ENCODE assay signal across 2 cellular contexts in the genomic region with DNA sequence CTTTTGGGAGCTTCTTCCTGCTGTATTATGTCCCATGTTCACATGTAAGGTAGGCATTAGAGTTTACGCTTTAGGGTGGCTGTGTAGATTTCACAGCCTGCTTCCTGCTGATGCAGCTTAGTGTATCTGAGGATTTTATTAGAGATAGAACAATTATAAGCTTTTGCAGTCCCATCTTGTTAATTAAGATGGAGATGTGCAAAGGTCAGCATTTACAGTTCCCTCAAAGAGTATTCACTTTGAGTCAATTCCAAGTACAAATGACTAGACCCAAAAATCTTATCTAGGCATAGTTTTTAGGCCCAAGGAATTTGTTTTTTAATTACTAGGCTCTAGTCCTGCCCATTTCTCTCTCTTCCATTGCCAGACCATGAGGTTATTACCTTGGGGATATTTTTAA.
TF ChIP-seq lines count a peak whose summit lies in the region.

No MANE protein-coding gene starts in this region.

TF ChIP-seq in HepG2, 621 proteins besides CTCF, POLR2A, EP300 and RAD21 (continued from another document):
- TF ChIP-seq, protein P1, sequence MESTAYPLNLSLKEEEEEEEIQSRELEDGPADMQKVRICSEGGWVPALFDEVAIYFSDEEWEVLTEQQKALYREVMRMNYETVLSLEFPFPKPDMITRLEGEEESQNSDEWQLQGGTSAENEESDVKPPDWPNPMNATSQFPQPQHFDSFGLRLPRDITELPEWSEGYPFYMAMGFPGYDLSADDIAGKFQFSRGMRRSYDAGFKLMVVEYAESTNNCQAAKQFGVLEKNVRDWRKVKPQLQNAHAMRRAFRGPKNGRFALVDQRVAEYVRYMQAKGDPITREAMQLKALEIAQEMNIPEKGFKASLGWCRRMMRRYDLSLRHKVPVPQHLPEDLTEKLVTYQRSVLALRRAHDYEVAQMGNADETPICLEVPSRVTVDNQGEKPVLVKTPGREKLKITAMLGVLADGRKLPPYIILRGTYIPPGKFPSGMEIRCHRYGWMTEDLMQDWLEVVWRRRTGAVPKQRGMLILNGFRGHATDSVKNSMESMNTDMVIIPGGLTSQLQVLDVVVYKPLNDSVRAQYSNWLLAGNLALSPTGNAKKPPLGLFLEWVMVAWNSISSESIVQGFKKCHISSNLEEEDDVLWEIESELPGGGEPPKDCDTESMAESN (CRISPR knock-in tag; conservative IDR thresholded peaks at IDR 0.05): no peak
- TF ChIP-seq ZNF3 (CRISPR knock-in tag; IDR thresholded peaks at IDR 0.05): no peak
- TF ChIP-seq, protein P2, sequence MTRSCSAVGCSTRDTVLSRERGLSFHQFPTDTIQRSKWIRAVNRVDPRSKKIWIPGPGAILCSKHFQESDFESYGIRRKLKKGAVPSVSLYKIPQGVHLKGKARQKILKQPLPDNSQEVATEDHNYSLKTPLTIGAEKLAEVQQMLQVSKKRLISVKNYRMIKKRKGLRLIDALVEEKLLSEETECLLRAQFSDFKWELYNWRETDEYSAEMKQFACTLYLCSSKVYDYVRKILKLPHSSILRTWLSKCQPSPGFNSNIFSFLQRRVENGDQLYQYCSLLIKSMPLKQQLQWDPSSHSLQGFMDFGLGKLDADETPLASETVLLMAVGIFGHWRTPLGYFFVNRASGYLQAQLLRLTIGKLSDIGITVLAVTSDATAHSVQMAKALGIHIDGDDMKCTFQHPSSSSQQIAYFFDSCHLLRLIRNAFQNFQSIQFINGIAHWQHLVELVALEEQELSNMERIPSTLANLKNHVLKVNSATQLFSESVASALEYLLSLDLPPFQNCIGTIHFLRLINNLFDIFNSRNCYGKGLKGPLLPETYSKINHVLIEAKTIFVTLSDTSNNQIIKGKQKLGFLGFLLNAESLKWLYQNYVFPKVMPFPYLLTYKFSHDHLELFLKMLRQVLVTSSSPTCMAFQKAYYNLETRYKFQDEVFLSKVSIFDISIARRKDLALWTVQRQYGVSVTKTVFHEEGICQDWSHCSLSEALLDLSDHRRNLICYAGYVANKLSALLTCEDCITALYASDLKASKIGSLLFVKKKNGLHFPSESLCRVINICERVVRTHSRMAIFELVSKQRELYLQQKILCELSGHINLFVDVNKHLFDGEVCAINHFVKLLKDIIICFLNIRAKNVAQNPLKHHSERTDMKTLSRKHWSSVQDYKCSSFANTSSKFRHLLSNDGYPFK (CRISPR knock-in tag; IDR thresholded peaks at IDR 0.05; ENCODE audit: borderline replicate concordance): no peak
- TF ChIP-seq SYNCRIP (IDR thresholded peaks at IDR 0.05; ENCODE audit: insufficient read depth, low read depth, low read length): no peak
- TF ChIP-seq THYN1 (CRISPR knock-in tag; IDR thresholded peaks at IDR 0.05; ENCODE audit: borderline replicate concordance, low read depth): no peak
- TF ChIP-seq U2AF2 (IDR thresholded peaks at IDR 0.05; ENCODE audit: low read depth, low read length): no peak

TF ChIP-seq in K562, 482 proteins besides CTCF, POLR2A, EP300 and RAD21 (continued from another document):
- TF ChIP-seq, protein P3, sequence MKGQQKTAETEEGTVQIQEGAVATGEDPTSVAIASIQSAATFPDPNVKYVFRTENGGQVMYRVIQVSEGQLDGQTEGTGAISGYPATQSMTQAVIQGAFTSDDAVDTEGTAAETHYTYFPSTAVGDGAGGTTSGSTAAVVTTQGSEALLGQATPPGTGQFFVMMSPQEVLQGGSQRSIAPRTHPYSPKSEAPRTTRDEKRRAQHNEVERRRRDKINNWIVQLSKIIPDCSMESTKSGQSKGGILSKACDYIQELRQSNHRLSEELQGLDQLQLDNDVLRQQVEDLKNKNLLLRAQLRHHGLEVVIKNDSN (CRISPR knock-in tag; IDR thresholded peaks at IDR 0.05): no peak
- TF ChIP-seq MAFF (IDR thresholded peaks at IDR 0.05; ENCODE audit: low read length): peak; percentile 64
- TF ChIP-seq, protein P4, sequence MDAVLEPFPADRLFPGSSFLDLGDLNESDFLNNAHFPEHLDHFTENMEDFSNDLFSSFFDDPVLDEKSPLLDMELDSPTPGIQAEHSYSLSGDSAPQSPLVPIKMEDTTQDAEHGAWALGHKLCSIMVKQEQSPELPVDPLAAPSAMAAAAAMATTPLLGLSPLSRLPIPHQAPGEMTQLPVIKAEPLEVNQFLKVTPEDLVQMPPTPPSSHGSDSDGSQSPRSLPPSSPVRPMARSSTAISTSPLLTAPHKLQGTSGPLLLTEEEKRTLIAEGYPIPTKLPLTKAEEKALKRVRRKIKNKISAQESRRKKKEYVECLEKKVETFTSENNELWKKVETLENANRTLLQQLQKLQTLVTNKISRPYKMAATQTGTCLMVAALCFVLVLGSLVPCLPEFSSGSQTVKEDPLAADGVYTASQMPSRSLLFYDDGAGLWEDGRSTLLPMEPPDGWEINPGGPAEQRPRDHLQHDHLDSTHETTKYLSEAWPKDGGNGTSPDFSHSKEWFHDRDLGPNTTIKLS (IDR thresholded peaks at IDR 0.05; ENCODE audit: borderline replicate concordance, low read depth): no peak
- TF ChIP-seq ZNF316 (IDR thresholded peaks at IDR 0.05): peak; percentile 67; the same call in 1 of the 2 replicates
- TF ChIP-seq C11orf30 (IDR thresholded peaks at IDR 0.05; ENCODE audit: low read depth): peak; percentile 53
TF ChIP-seq in K562: peak in this region for 4.
